ENCODE assay signal across 10 cellular contexts in genomic region chr11:117823941-117824420, GRCh38. TPM values are rescaled to one million over a fixed set of nuclear protein-coding genes. Genes with fewer than 3 reads are reported as not detected.
DNase-seq lines count a peak whose midpoint lies in the region; ATAC-seq and TF ChIP-seq lines count a peak whose summit lies in the region.
"Had no signal": no experiment of that assay in that cellular context is flagged by ENCODE, and none has a peak within 500 bp of the region (broad histone marks: within the 10 kb centered on the region; RNA-seq: fewer than 3 reads in every experiment).

No MANE protein-coding gene starts in this region.

- peak overlapping the region; percentile 40 to 70 for H3K4me3 Mint-ChIP-seq in activated T-cell treated with anti-CD3 and anti-CD28 coated beads, Interleukin-2, amount 50 U/mL, for 72 hours

- intact Hi-C loops in upper lobe of right lung (cut with DNase I) = loop anchor here (10.0 kb wide), 1 partner anchor 231 kb away; no protein-coding TSS in a partner anchor

- peak overlapping the region; percentile 82 for H3K27ac ChIP-seq in upper lobe of right lung

- H3K36me3 Mint-ChIP-seq in activated T-cell treated with anti-CD3 and anti-CD28 coated beads, Interleukin-2, amount 50 U/mL, for 72 hours (ENCODE audit: insufficient read depth in 2 of 2) = no peaks in the 10 kb centered on the region

- H3K27me3 ChIP-seq in upper lobe of right lung = no peaks in the 10 kb centered on the region

- H3K4me3 ChIP-seq in choroid plexus epithelial cell (ENCODE audit: low read depth, low read length) (no peak overlapping the region), upper lobe of right lung (no peak overlapping the region)

- peak overlapping the region; percentile 13 for H3K27ac Mint-ChIP-seq in activated T-cell treated with anti-CD3 and anti-CD28 coated beads, Interleukin-2, amount 50 U/mL, for 72 hours

- H3K4me1 Mint-ChIP-seq in activated T-cell treated with anti-CD3 and anti-CD28 coated beads, Interleukin-2, amount 50 U/mL, for 72 hours (ENCODE audit: low read depth) = peaks cover 67% of the 10 kb centered on the region

- no peaks in the 10 kb centered on the region for H3K9me3 ChIP-seq in upper lobe of right lung

- H3K36me3 ChIP-seq in upper lobe of right lung = no peaks in the 10 kb centered on the region

- H3K9me3 Mint-ChIP-seq in activated T-cell treated with anti-CD3 and anti-CD28 coated beads, Interleukin-2, amount 50 U/mL, for 72 hours = no peaks in the 10 kb centered on the region

- DNase-seq in activated T-cell treated with anti-CD3 and anti-CD28 coated beads, Interleukin-2, amount 50 U/mL, for 72 hours = peak in 1 of 2 donors; percentile 43
- DNase-seq in activated T-cell treated with anti-CD3 and anti-CD28 coated beads for 4 hours (no peak), choroid plexus epithelial cell (ENCODE audit: low read depth) (peak; percentile 28), lung microvascular endothelial cell (ENCODE audit: low read depth in 2 of 2) (peak; percentile 52 to 87), upper lobe of right lung (peak; percentile 69), iPS-NIHi7 (ENCODE audit: extremely low spot score) (no peak), NCI-H146 (lab: John Stamatoyannopoulos, UW) (no peak)
- DNase-seq in activated CD4-positive, alpha-beta T cell treated with anti-CD3 and anti-CD28 coated beads, Interleukin-2, amount 50 U/mL, for 1 hour = no peak
- DNase-seq: Karpas-422, T1000 had no signal

- peak in 1 of 2 donors; percentile 23 for ATAC-seq in activated T-cell treated with anti-CD3 and anti-CD28 coated beads, Interleukin-2, amount 50 U/mL, for 72 hours (replicated peaks in 1 of 2)
- peak; percentile 43 for ATAC-seq in upper lobe of right lung

- no peaks in the 10 kb centered on the region for H3K27me3 Mint-ChIP-seq in activated T-cell treated with anti-CD3 and anti-CD28 coated beads, Interleukin-2, amount 50 U/mL, for 72 hours (ENCODE audit: low read depth)

- H3K4me1 ChIP-seq in upper lobe of right lung = peaks cover 43% of the 10 kb centered on the region

- TF ChIP-seq CTCF in choroid plexus epithelial cell (conservative IDR thresholded peaks at IDR 0.05; ENCODE audit: low read depth, low read length) (no peak), upper lobe of right lung (IDR thresholded peaks at IDR 0.05) (no peak)

RNA-seq across cellular contexts. Expression of gene FXYD2, which starts 0.6 kb away (rescaled TPM):
- 1 to 10 TPM; 2.4 to 3.7 TPM for total RNA-seq in activated T-cell treated with anti-CD3 and anti-CD28 coated beads, Interleukin-2, amount 50 U/mL, for 72 hours
- total RNA-seq in lung microvascular endothelial cell (0.22 and 1.8 TPM in 2 replicates), upper lobe of right lung (3.6 TPM)

RNA-seq across cellular contexts. Expression of gene DSCAML1, which starts 27.0 kb away (rescaled TPM):
- total RNA-seq in activated T-cell treated with anti-CD3 and anti-CD28 coated beads, Interleukin-2, amount 50 U/mL, for 72 hours = 1 to 10 TPM; 1.5 to 2.5 TPM
- total RNA-seq in lung microvascular endothelial cell (under 0.01 TPM in 1 of 2 replicates, not detected in the other), upper lobe of right lung (1.3 TPM)

RNA-seq across cellular contexts. Expression of gene FXYD6, which starts 52.5 kb away (rescaled TPM):
- under 1 TPM; 0.17 to 0.25 TPM for total RNA-seq in activated T-cell treated with anti-CD3 and anti-CD28 coated beads, Interleukin-2, amount 50 U/mL, for 72 hours
- total RNA-seq in lung microvascular endothelial cell (0.22 and 1.4 TPM in 2 replicates), upper lobe of right lung (59.0 TPM)

Comparison
In these comparisons a context has a peak if more than half of its experiments do, and no peak if none do; other contexts are left out.
1. DNase-seq: peak in choroid plexus epithelial cell (single experiment), lung microvascular endothelial cell (2 of 2) and upper lobe of right lung (single experiment); none in activated T-cell treated with anti-CD3 and anti-CD28 coated beads for 4 hours (single experiment), iPS-NIHi7 (single experiment), NCI-H146 (single experiment) and activated CD4-positive, alpha-beta T cell treated with anti-CD3 and anti-CD28 coated beads, Interleukin-2, amount 50 U/mL, for 1 hour (single experiment).
2. RNA of gene FXYD6, which starts 52.5 kb away (total RNA-seq): 59.0 TPM in upper lobe of right lung (single experiment); 0.22 to 1.4 TPM in lung microvascular endothelial cell and 0.17 to 0.25 TPM in activated T-cell treated with anti-CD3 and anti-CD28 coated beads, Interleukin-2, amount 50 U/mL, for 72 hours; every median in the first group is over 10 times any median in the second.